ENCODE assay signal across 26 cellular contexts in the genomic region with DNA sequence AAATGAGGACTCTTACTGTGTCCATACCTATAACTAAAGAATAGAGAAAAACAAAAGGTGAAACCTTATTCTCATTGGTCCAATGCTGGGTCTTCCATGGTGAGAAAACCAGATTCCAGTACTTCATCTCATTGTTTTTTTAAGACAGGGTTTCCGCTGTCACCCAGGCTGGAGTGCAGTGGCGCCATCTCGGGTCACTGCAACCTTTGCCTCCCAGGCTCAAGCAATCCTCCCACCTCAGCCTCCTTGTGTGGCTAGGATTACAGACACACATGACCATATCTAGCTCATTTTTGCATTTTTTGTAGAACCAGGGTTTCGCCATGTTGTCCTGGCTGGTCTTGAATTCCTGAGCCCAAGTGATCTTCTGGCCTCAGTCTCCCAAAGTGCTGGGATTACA. TPM values are rescaled to one million over a fixed set of nuclear protein-coding genes. Genes with fewer than 3 reads are reported as not detected.
"Had no signal": no experiment of that assay in that cellular context is flagged by ENCODE, and none has a peak within 500 bp of the region (broad histone marks: within the 10 kb centered on the region; RNA-seq: fewer than 3 reads in every experiment).

No MANE protein-coding gene starts in this region.

- H3K27ac ChIP-seq: colonic mucosa, esophagus muscularis mucosa, foreskin keratinocyte, gastroesophageal sphincter, heart left ventricle, hepatocyte, left lung, lower lobe of right lung had no signal

- H3K27me3 ChIP-seq: colonic mucosa, esophagus muscularis mucosa, foreskin keratinocyte, gastroesophageal sphincter, heart left ventricle, hepatocyte, left lung had no signal

- H3K4me2 ChIP-seq: hepatocyte had no signal

- H3K27me3 Mint-ChIP-seq: dendritic cell treated with granulocyte-macrophage colony-stimulating factor and Interleukin-4, amounts not matched to agents 40 ng/mL and 50 ng/mL, for 4 days; effector memory CD8-positive, alpha-beta T cell; naive B cell; naive thymus-derived CD8-positive, alpha-beta T cell had no signal

- DNase-seq: colonic mucosa; cortex of kidney; effector CD8-positive, alpha-beta T cell; effector memory CD8-positive, alpha-beta T cell; foreskin keratinocyte; heart left ventricle; hypothalamus; kidney glomerular epithelial cell; left colon; left lung; left ventricle myocardium superior; lower lobe of right lung; mesenchymal stem cell; mucosa of descending colon; naive B cell; naive thymus-derived CD8-positive, alpha-beta T cell had no signal

- H3K9me3 Mint-ChIP-seq: dendritic cell treated with granulocyte-macrophage colony-stimulating factor and Interleukin-4, amounts not matched to agents 40 ng/mL and 50 ng/mL, for 4 days; effector memory CD8-positive, alpha-beta T cell; mesothelial cell of epicardium; naive B cell; naive thymus-derived CD8-positive, alpha-beta T cell had no signal

- H3K27ac Mint-ChIP-seq: dendritic cell treated with granulocyte-macrophage colony-stimulating factor and Interleukin-4, amounts not matched to agents 40 ng/mL and 50 ng/mL, for 4 days; mesothelial cell of epicardium had no signal

- H3K4me3 Mint-ChIP-seq: dendritic cell treated with granulocyte-macrophage colony-stimulating factor and Interleukin-4, amounts not matched to agents 40 ng/mL and 50 ng/mL, for 4 days; effector memory CD8-positive, alpha-beta T cell; mesothelial cell of epicardium; naive B cell had no signal

- H2AFZ ChIP-seq: hepatocyte had no signal

- FAIRE-seq: endothelial cell of umbilical vein, frontal cortex, islet of Langerhans, keratinocyte had no signal

- H3K4me3 ChIP-seq: colonic mucosa, esophagus muscularis mucosa, gastroesophageal sphincter, heart left ventricle, hepatocyte, left lung, lower lobe of right lung, mucosa of descending colon had no signal

- H3K9me3 ChIP-seq: colonic mucosa, esophagus muscularis mucosa, gastroesophageal sphincter, heart left ventricle, left lung, lower lobe of right lung, mucosa of descending colon had no signal

- H3K4me1 ChIP-seq: colonic mucosa, foreskin keratinocyte had no signal

- H3K4me1 Mint-ChIP-seq: mesothelial cell of epicardium had no signal

- ATAC-seq: effector memory CD8-positive, alpha-beta T cell; foreskin keratinocyte; gastroesophageal sphincter; heart left ventricle; left colon; left lung; left ventricle myocardium superior; lower lobe of right lung; mucosa of descending colon; naive thymus-derived CD8-positive, alpha-beta T cell had no signal

RNA-seq across cellular contexts. Expression of a gene that starts 22.6 kb away (rescaled TPM):
- total RNA-seq: dermis microvascular lymphatic vessel endothelial cell, left ventricle myocardium superior had no signal
- polyA plus RNA-seq: endothelial cell of umbilical vein had no signal
